15 cellular contexts compared by ENCODE assay signal in genomic region chr22:44341431-44342346, GRCh38. TPM values are rescaled to one million over a fixed set of nuclear protein-coding genes. Genes with fewer than 3 reads are reported as not detected.
DNase-seq lines count a peak whose midpoint lies in the region; ATAC-seq, FAIRE-seq and TF ChIP-seq lines count a peak whose summit lies in the region.
"Had no signal": no experiment of that assay in that cellular context is flagged by ENCODE, and none has a peak within 500 bp of the region (broad histone marks: within the 10 kb centered on the region; RNA-seq: fewer than 3 reads in every experiment).

No MANE protein-coding gene starts in this region.

- H3K9ac ChIP-seq in endodermal cell (ENCODE audit: extremely low read depth, low read length, poor library complexity, severe bottlenecking) (no peak overlapping the region), mesendoderm (ENCODE audit: low read length) (no peak overlapping the region)

- no peak overlapping the region for H3K4me3 Mint-ChIP-seq in endodermal cell

- H3K27me3 ChIP-seq in endodermal cell (ENCODE audit: control insufficient read depth, insufficient read depth, low read length, poor library complexity, severe bottlenecking), result peaks cover 11% of the 10 kb centered on the region
- H3K27me3 ChIP-seq in mesendoderm (ENCODE audit: insufficient read depth, low read length, poor library complexity), result no peaks in the 10 kb centered on the region
- peaks cover 17% of the 10 kb centered on the region for H3K27me3 ChIP-seq in brain microvascular endothelial cell (replicated peaks)

- H3K36me3 ChIP-seq in endodermal cell (ENCODE audit: control insufficient read depth, insufficient read depth, low read length) (no peaks in the 10 kb centered on the region), mesendoderm (ENCODE audit: control insufficient read depth, insufficient read depth, low read length) (no peaks in the 10 kb centered on the region), brain microvascular endothelial cell (replicated peaks) (no peaks in the 10 kb centered on the region)

- H3K9me3 Mint-ChIP-seq in endodermal cell, result no peaks in the 10 kb centered on the region

- H3K56ac ChIP-seq in mesendoderm (ENCODE audit: low read length), result peak overlapping the region; percentile 3

- H3K27ac ChIP-seq in endodermal cell (ENCODE audit: low read depth, low read length), result peak overlapping the region; percentile 46
- no peak overlapping the region for H3K27ac ChIP-seq in mesendoderm (ENCODE audit: low read depth, low read length)
- no peak overlapping the region for H3K27ac ChIP-seq in brain microvascular endothelial cell

- WGBS in endodermal cell (ENCODE audit: insufficient coverage in 1 of 2, insufficient read length in 1 of 2), 2 experiments, result 64 to 72% methylated on average over 7 to 17 of the region's 17 CpGs
- no CpG with 5 or more reads among the region's 17 CpGs for WGBS in mesendoderm (ENCODE audit: extremely low coverage, insufficient coverage, low lambda C conversion rate)

- H3K4me1 Mint-ChIP-seq in endodermal cell, result peaks cover 13% of the 10 kb centered on the region

- no peaks in the 10 kb centered on the region for H3K9me3 ChIP-seq in endodermal cell (ENCODE audit: control insufficient read depth, low read length)

- H2AK5ac ChIP-seq in mesendoderm (ENCODE audit: low read length), result no peak overlapping the region

- H3K23ac ChIP-seq in mesendoderm (ENCODE audit: low read length), result no peak overlapping the region

- H2BK120ac ChIP-seq in mesendoderm (ENCODE audit: low read depth, low read length), result no peak overlapping the region

- H2BK5ac ChIP-seq in mesendoderm (ENCODE audit: low read length), result no peak overlapping the region

- no peaks in the 10 kb centered on the region for H3K79me2 ChIP-seq in mesendoderm (ENCODE audit: control insufficient read depth, insufficient read depth, low read length)

- H3K4me1 ChIP-seq in endodermal cell (ENCODE audit: control insufficient read depth, insufficient read depth, low read length) (peaks cover 3% of the 10 kb centered on the region), mesendoderm (ENCODE audit: control insufficient read depth, low read depth, low read length) (no peaks in the 10 kb centered on the region)

- H4K5ac ChIP-seq in mesendoderm (ENCODE audit: low read length), result no peak overlapping the region

- H3K27ac Mint-ChIP-seq in endodermal cell, result peak overlapping the region; percentile 44

- no peaks in the 10 kb centered on the region for H3K36me3 Mint-ChIP-seq in endodermal cell (ENCODE audit: low read depth)

- H3K18ac ChIP-seq in mesendoderm (ENCODE audit: low read length), result no peak overlapping the region

- H3K27me3 Mint-ChIP-seq in endodermal cell (ENCODE audit: insufficient read depth), result peaks cover 38% of the 10 kb centered on the region

- H3K4ac ChIP-seq in mesendoderm (ENCODE audit: low read depth, low read length), result no peak overlapping the region

- DNase-seq in NCI-H2196 (lab: John Stamatoyannopoulos, UW; ENCODE audit: unreplicated experiment) (peak; percentile 29), NCI-H2196 treated with DMSO at 0.1 percent for 48 hours (lab: John Stamatoyannopoulos, UW; ENCODE audit: unreplicated experiment) (no peak), endodermal cell (peak; percentile 68), mesendoderm (peak; percentile 31), urothelium cell line (ENCODE audit: low spot score) (no peak), HTR-8/SVneo (ENCODE audit: insufficient read length, low spot score) (no peak), brain microvascular endothelial cell (no peak)
- DNase-seq: 8988T; DND-41; NCI-H1436; stimulated activated CD4-positive, alpha-beta T cell treated with anti-CD3 and anti-CD28 coated beads, Interleukin-1b, Interleukin-23, amount 100 ng/mL, for 48 hours; stimulated activated naive CD4-positive, alpha-beta T cell treated with Interleukin-2 at 50 U/mL for 16 hours had no signal

- FAIRE-seq in urothelium cell line (lab: Jason Lieb, UNC) (peak; percentile 20), HTR-8/SVneo (lab: Jason Lieb, UNC) (no peak)

- no peak overlapping the region for H2BK15ac ChIP-seq in mesendoderm (replicated peaks; ENCODE audit: low read depth)

- no peak overlapping the region for H3K4me3 ChIP-seq in endodermal cell (ENCODE audit: low read length)
- H3K4me3 ChIP-seq in mesendoderm (ENCODE audit: low read length), result no peak overlapping the region
- no peak overlapping the region for H3K4me3 ChIP-seq in brain microvascular endothelial cell (ENCODE audit: low read depth, low read length)

- no peak for ATAC-seq in GM19324 (IDR thresholded peaks at IDR 0.05; ENCODE audit: low FRiP score, unreplicated experiment)

- no peaks in the 10 kb centered on the region for H3K79me1 ChIP-seq in mesendoderm (ENCODE audit: low read length)

- TF ChIP-seq CTCF in endodermal cell (conservative IDR thresholded peaks at IDR 0.05), result no peak
- no peak for TF ChIP-seq CTCF in brain microvascular endothelial cell (IDR thresholded peaks at IDR 0.05; ENCODE audit: low read depth, low read length, missing control alignments)

- H3K4me2 ChIP-seq in mesendoderm (ENCODE audit: low read length), result no peak overlapping the region

- no peak overlapping the region for H4K8ac ChIP-seq in mesendoderm (ENCODE audit: low read depth, low read length)

- in situ Hi-C loops in brain microvascular endothelial cell (cut with HindIII; ENCODE audit: low pct_ligation_motif_present, low sequenced_read_pairs), result no loop called here

RNA-seq across cellular contexts. Expression of gene SHISAL1, which starts 28.9 kb away (rescaled TPM):
- total RNA-seq in endodermal cell, result under 1 TPM; 0.42 to 0.95 TPM
- 2.8 TPM for polyA plus RNA-seq in endodermal cell (2013, experiment 1 of 2)
- polyA plus RNA-seq in endodermal cell (2013, experiment 2 of 2), result 3.2 TPM
- polyA plus RNA-seq in mesendoderm (2013, experiment 1 of 2), result 4.6 TPM
- polyA plus RNA-seq in mesendoderm (2013, experiment 2 of 2), result 4.5 TPM
- total RNA-seq: activated CD8-positive, alpha-beta memory T cell treated with anti-CD3 and anti-CD28 coated beads for 36 hours; T-helper 2 cell treated with Interferon-gamma antibody and Interleukin-4, amounts not matched to agents 100 ng/mL and 5 ng/mL, for 36 hours had no signal

Comparison
In these comparisons a context has a peak if more than half of its experiments do, and no peak if none do; other contexts are left out.
1. DNase-seq: peak in NCI-H2196 (single experiment), endodermal cell (single experiment) and mesendoderm (single experiment); none in NCI-H2196 treated with DMSO at 0.1 percent for 48 hours (single experiment), urothelium cell line (single experiment), HTR-8/SVneo (single experiment) and brain microvascular endothelial cell (single experiment).